ENCODE assay signal across 13 cellular contexts in the genomic region with DNA sequence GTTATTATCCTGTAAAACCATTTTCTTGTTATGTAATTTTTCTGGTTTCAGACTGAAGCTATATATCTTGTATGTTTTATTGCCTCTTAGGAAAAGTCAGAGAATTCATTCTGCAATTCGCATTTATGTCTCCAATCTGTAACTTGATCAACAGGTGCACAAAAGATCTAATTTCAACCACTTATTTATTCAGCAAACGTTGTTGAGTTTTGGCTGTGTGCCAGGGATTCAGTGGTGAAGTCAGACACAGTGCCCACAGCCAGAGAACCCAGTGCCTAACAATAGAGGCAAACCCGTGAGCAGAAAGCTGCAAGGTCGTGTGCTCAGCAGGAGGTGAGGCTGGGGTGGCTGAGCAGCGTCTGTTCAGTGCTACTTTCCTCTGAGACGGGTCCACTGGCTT.
DNase-seq lines count a peak whose midpoint lies in the region; ATAC-seq and TF ChIP-seq lines count a peak whose summit lies in the region.
"Had no signal": no experiment of that assay in that cellular context is flagged by ENCODE, and none has a peak within 500 bp of the region (broad histone marks: within the 10 kb centered on the region; RNA-seq: fewer than 3 reads in every experiment).

No MANE protein-coding gene starts in this region.

- H3K27ac Mint-ChIP-seq in nephron = peak overlapping the region in 2 of 3 experiments; percentile 56 to 73
- H3K27ac Mint-ChIP-seq in activated T-cell treated with anti-CD3 and anti-CD28 coated beads, Interleukin-2, amount 50 U/mL, for 24 hours = no peak overlapping the region
- H3K27ac Mint-ChIP-seq: CD8-positive, alpha-beta T cell; stimulated activated naive CD8-positive, alpha-beta T cell treated with anti-CD3 and anti-CD28 coated beads, Interleukin-15, Interleukin-2, amounts not matched to agents 100 ng/mL and 50 ng/mL, for 24 hours; T-helper 2 cell treated with Interferon-gamma antibody and Interleukin-4, amounts not matched to agents 5 μg/mL and 100 μg/mL, for 36 hours had no signal

- DNase-seq in Daoy (ENCODE audit: low read depth) (peak; percentile 28), NCI-H187 treated with DMSO at 0.1 percent for 48 hours (lab: John Stamatoyannopoulos, UW) (peak; percentile 98), SJCRH30 (peak; percentile 82 to 88), cerebellum (ENCODE audit: low spot score) (no peak)
- no peak for DNase-seq in activated T-cell treated with anti-CD3 and anti-CD28 coated beads, Interleukin-2, amount 50 U/mL, for 24 hours
- DNase-seq: CD8-positive, alpha-beta T cell; cerebellar nuclear complex; NCI-H524 treated with DMSO at 0.1 percent for 48 hours had no signal

- peaks cover 4% of the 10 kb centered on the region for H3K27me3 Mint-ChIP-seq in nephron (ENCODE audit: low read depth)
- no peaks in the 10 kb centered on the region for H3K27me3 Mint-ChIP-seq in activated T-cell treated with anti-CD3 and anti-CD28 coated beads, Interleukin-2, amount 50 U/mL, for 24 hours
- H3K27me3 Mint-ChIP-seq: stimulated activated naive CD8-positive, alpha-beta T cell treated with anti-CD3 and anti-CD28 coated beads, Interleukin-15, Interleukin-2, amounts not matched to agents 100 ng/mL and 50 ng/mL, for 24 hours had no signal

- ATAC-seq in GM21529 (IDR thresholded peaks at IDR 0.05; ENCODE audit: unreplicated experiment) = no peak
- no peak for ATAC-seq in GM18858 (IDR thresholded peaks at IDR 0.05; ENCODE audit: unreplicated experiment)
- ATAC-seq: CD8-positive, alpha-beta T cell had no signal

- peaks cover 3% of the 10 kb centered on the region; the same call in 1 of the 2 replicates for H3K4me1 ChIP-seq in SJCRH30

- peaks cover 14% of the 10 kb centered on the region for H3K9me3 Mint-ChIP-seq in nephron
- H3K9me3 Mint-ChIP-seq in activated T-cell treated with anti-CD3 and anti-CD28 coated beads, Interleukin-2, amount 50 U/mL, for 24 hours = no peaks in the 10 kb centered on the region
- H3K9me3 Mint-ChIP-seq: CD8-positive, alpha-beta T cell; stimulated activated naive CD8-positive, alpha-beta T cell treated with anti-CD3 and anti-CD28 coated beads, Interleukin-15, Interleukin-2, amounts not matched to agents 100 ng/mL and 50 ng/mL, for 24 hours had no signal

- no peak for TF ChIP-seq CTCF in nephron (IDR thresholded peaks at IDR 0.05; ENCODE audit: unreplicated experiment in 3 of 3)

- peaks cover 73% of the 10 kb centered on the region for H3K36me3 Mint-ChIP-seq in nephron (ENCODE audit: low read depth)
- peaks cover 76% of the 10 kb centered on the region for H3K36me3 Mint-ChIP-seq in activated T-cell treated with anti-CD3 and anti-CD28 coated beads, Interleukin-2, amount 50 U/mL, for 24 hours (ENCODE audit: low read depth)

- H3K4me1 Mint-ChIP-seq in nephron = peaks cover 13% of the 10 kb centered on the region
- H3K4me1 Mint-ChIP-seq in activated T-cell treated with anti-CD3 and anti-CD28 coated beads, Interleukin-2, amount 50 U/mL, for 24 hours (ENCODE audit: low read depth) = peaks cover 14% of the 10 kb centered on the region

- H3K4me3 ChIP-seq in SJCRH30 = no peak overlapping the region

- H3K36me3 ChIP-seq in SJCRH30 = peaks cover 7% of the 10 kb centered on the region

- no peak overlapping the region for H3K27ac ChIP-seq in SJCRH30

- H3K27me3 ChIP-seq in SJCRH30 = no peaks in the 10 kb centered on the region

- 0 out of 2 replicates have a peak, but pooled peaks cover 3% of the 10 kb centered on the region for H3K9me3 ChIP-seq in SJCRH30 (replicated peaks)

- H3K4me3 Mint-ChIP-seq in nephron = no peak overlapping the region
- no peak overlapping the region for H3K4me3 Mint-ChIP-seq in activated T-cell treated with anti-CD3 and anti-CD28 coated beads, Interleukin-2, amount 50 U/mL, for 24 hours
- H3K4me3 Mint-ChIP-seq: CD8-positive, alpha-beta T cell; stimulated activated naive CD8-positive, alpha-beta T cell treated with anti-CD3 and anti-CD28 coated beads, Interleukin-15, Interleukin-2, amounts not matched to agents 100 ng/mL and 50 ng/mL, for 24 hours; T-helper 2 cell treated with Interferon-gamma antibody and Interleukin-4, amounts not matched to agents 5 μg/mL and 100 μg/mL, for 36 hours had no signal

Comparison
In these comparisons a context has a peak if more than half of its experiments do, and no peak if none do; other contexts are left out.
1. DNase-seq: peak in Daoy (single experiment), NCI-H187 treated with DMSO at 0.1 percent for 48 hours (single experiment) and SJCRH30 (2 of 2); none in cerebellum (single experiment) and activated T-cell treated with anti-CD3 and anti-CD28 coated beads, Interleukin-2, amount 50 U/mL, for 24 hours (single experiment).